25 cellular contexts compared by ENCODE assay signal in the genomic region with DNA sequence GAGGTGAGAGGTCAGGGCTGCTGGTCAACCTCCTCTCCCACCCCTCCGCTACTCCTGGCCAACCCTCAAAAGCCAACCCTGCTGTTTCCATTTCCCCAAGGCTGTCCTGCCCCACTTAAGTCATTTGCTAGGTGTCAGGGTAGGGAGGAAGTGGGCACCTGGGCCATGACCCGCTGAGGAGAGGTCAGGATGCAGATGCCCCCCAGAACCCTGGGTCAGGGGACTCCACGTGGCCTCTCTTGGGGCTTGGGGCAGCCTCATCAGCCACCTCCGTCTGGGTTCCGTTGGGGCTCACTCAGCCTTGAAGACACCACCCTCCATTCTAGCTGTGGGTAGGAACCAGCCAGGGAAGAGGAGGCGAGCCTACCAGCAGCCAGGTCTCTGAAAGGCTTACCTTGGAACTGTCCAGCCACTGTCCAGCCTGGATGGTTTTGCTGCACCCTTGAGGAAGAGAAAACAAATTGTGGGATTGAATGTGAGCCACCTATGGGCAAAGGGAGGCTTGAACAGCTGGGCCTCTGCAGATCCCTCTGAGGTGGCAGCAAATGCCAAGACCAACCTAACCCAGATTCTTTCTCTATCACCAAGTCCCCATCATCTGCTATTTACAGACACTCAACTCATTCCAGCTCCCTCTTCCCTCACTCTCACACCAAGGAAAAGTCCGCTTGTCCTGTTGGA. TPM values are rescaled to one million over a fixed set of nuclear protein-coding genes. Genes with fewer than 3 reads are reported as not detected.
DNase-seq lines count a peak whose midpoint lies in the region; ATAC-seq and TF ChIP-seq lines count a peak whose summit lies in the region.
"Had no signal": no experiment of that assay in that cellular context is flagged by ENCODE, and none has a peak within 500 bp of the region (broad histone marks: within the 10 kb centered on the region; RNA-seq: fewer than 3 reads in every experiment).

No MANE protein-coding gene starts in this region.

- no peak overlapping the region for H3K4me3 Mint-ChIP-seq in activated CD8-positive, alpha-beta memory T cell treated with anti-CD3 and anti-CD28 coated beads, Interleukin-2, amount 10 ng/mL, durations not matched to agents 7 days and 5 days
- H3K4me3 Mint-ChIP-seq in endothelial cell (ENCODE audit: unreplicated experiment) (no peak overlapping the region), type B pancreatic cell (no peak overlapping the region)
- no peak overlapping the region for H3K4me3 Mint-ChIP-seq in stimulated activated effector memory CD8-positive, alpha-beta T cell treated with anti-CD3 and anti-CD28 coated beads, Interleukin-12 subunit alpha, Interleukin-12 subunit beta, amount 100 ng/mL, for 72 hours
- H3K4me3 Mint-ChIP-seq: activated CD4-positive, alpha-beta T cell treated with anti-CD3 and anti-CD28 coated beads, Interleukin-2, amount 10 ng/mL, durations not matched to agents 7 days and 5 days; naive thymus-derived CD4-positive, alpha-beta T cell; T-helper 1 cell treated with Interleukin-12 subunit alpha and Interleukin-12 subunit beta and Interleukin-4 antibody, amounts not matched to agents 30 μg/mL and 1 μg/mL, for 36 hours had no signal

- peaks cover 77% of the 10 kb centered on the region for H3K4me1 Mint-ChIP-seq in activated CD8-positive, alpha-beta memory T cell treated with anti-CD3 and anti-CD28 coated beads, Interleukin-2, amount 10 ng/mL, durations not matched to agents 7 days and 5 days
- H3K4me1 Mint-ChIP-seq in endothelial cell (ENCODE audit: unreplicated experiment), result peaks cover 76% of the 10 kb centered on the region
- H3K4me1 Mint-ChIP-seq in stimulated activated effector memory CD8-positive, alpha-beta T cell treated with anti-CD3 and anti-CD28 coated beads, Interleukin-12 subunit alpha, Interleukin-12 subunit beta, amount 100 ng/mL, for 72 hours, result peaks cover 35% of the 10 kb centered on the region
- peaks cover 64% of the 10 kb centered on the region for H3K4me1 Mint-ChIP-seq in type B pancreatic cell (ENCODE audit: unreplicated experiment)

- in situ Hi-C loops in HAP-1 (cut with MboI; ENCODE audit: low sequenced_read_pairs), result no loop called here

- CTCF ChIA-PET in activated CD8-positive, alpha-beta memory T cell treated with anti-CD3 and anti-CD28 coated beads, Interleukin-2, amount 10 ng/mL, durations not matched to agents 7 days and 5 days (lab: Charles Lee), result interaction anchor here (1.3 to 3.7 kb wide), 2 partner anchors 40 to 87 kb away, joined by 3 to 16 read pairs; a partner anchor contains a TSS

- no peak overlapping the region for H3K4me3 ChIP-seq in HAP-1
- H3K4me3 ChIP-seq: colonic mucosa, ovary, PC-9, SJSA1 had no signal

- H3K36me3 ChIP-seq in HAP-1 (replicated peaks), result no peaks in the 10 kb centered on the region
- H3K36me3 ChIP-seq: brain microvascular endothelial cell, colonic mucosa, ovary, SJSA1 had no signal

- H3K9me3 ChIP-seq in HAP-1, result no peaks in the 10 kb centered on the region
- H3K9me3 ChIP-seq: colonic mucosa, ovary, SJSA1 had no signal

- H3K27me3 Mint-ChIP-seq in activated CD8-positive, alpha-beta memory T cell treated with anti-CD3 and anti-CD28 coated beads, Interleukin-2, amount 10 ng/mL, durations not matched to agents 7 days and 5 days, result no peaks in the 10 kb centered on the region
- peaks cover 6% of the 10 kb centered on the region for H3K27me3 Mint-ChIP-seq in endothelial cell (ENCODE audit: unreplicated experiment)
- H3K27me3 Mint-ChIP-seq in type B pancreatic cell, result no peaks in the 10 kb centered on the region
- H3K27me3 Mint-ChIP-seq: activated CD4-positive, alpha-beta T cell treated with anti-CD3 and anti-CD28 coated beads, Interleukin-2, amount 10 ng/mL, durations not matched to agents 7 days and 5 days had no signal

- peaks cover 10% of the 10 kb centered on the region for H3K36me3 Mint-ChIP-seq in activated CD8-positive, alpha-beta memory T cell treated with anti-CD3 and anti-CD28 coated beads, Interleukin-2, amount 10 ng/mL, durations not matched to agents 7 days and 5 days
- peaks cover 5% of the 10 kb centered on the region for H3K36me3 Mint-ChIP-seq in endothelial cell (ENCODE audit: low read depth, unreplicated experiment)
- peaks cover 6% of the 10 kb centered on the region for H3K36me3 Mint-ChIP-seq in stimulated activated effector memory CD8-positive, alpha-beta T cell treated with anti-CD3 and anti-CD28 coated beads, Interleukin-12 subunit alpha, Interleukin-12 subunit beta, amount 100 ng/mL, for 72 hours
- H3K36me3 Mint-ChIP-seq in type B pancreatic cell, result no peaks in the 10 kb centered on the region
- H3K36me3 Mint-ChIP-seq: naive thymus-derived CD4-positive, alpha-beta T cell had no signal

- TF ChIP-seq CTCF in endothelial cell (IDR thresholded peaks at IDR 0.05; ENCODE audit: unreplicated experiment) (no peak), type B pancreatic cell (conservative IDR thresholded peaks at IDR 0.05) (no peak)

- no peak for DNase-seq in activated CD8-positive, alpha-beta memory T cell treated with anti-CD3 and anti-CD28 coated beads, Interleukin-2, amount 10 ng/mL, durations not matched to agents 7 days and 5 days
- DNase-seq in activated CD8-positive, alpha-beta memory T cell treated with anti-CD3 and anti-CD28 coated beads, Interleukin-2, amount 50 U/mL, for 48 hours, result no peak
- DNase-seq in M059J (ENCODE audit: low read depth) (peak; percentile 28), endothelial cell (ENCODE audit: low spot score) (no peak), HAP-1 (ENCODE audit: low spot score in 2 of 2) (no peak), SIG-M5 (lab: John Stamatoyannopoulos, UW) (no peak), type B pancreatic cell (ENCODE audit: extremely low spot score, unreplicated experiment) (no peak)
- no peak for DNase-seq in stimulated activated effector memory CD8-positive, alpha-beta T cell treated with anti-CD3 and anti-CD28 coated beads, Interleukin-12 subunit alpha, Interleukin-12 subunit beta, amount 100 ng/mL, for 72 hours (ENCODE audit: low spot score in 2 of 2)
- DNase-seq: activated CD4-positive, alpha-beta T cell treated with anti-CD3 and anti-CD28 coated beads, Interleukin-2, amount 10 ng/mL, durations not matched to agents 7 days and 5 days; activated gamma-delta T cell; brain microvascular endothelial cell; colonic mucosa; Karpas-422; kidney glomerular epithelial cell; naive thymus-derived CD4-positive, alpha-beta T cell; NCI-H1092; NCI-H2029; NCI-H446; ovary; right cardiac atrium had no signal

- H3K4me1 ChIP-seq in HAP-1, result peaks cover 5% of the 10 kb centered on the region; the same call in 1 of the 2 replicates
- H3K4me1 ChIP-seq: colonic mucosa had no signal

- H3K9me3 Mint-ChIP-seq in activated CD8-positive, alpha-beta memory T cell treated with anti-CD3 and anti-CD28 coated beads, Interleukin-2, amount 10 ng/mL, durations not matched to agents 7 days and 5 days (ENCODE audit: low read depth), result no peaks in the 10 kb centered on the region
- H3K9me3 Mint-ChIP-seq in endothelial cell (ENCODE audit: unreplicated experiment), result no peaks in the 10 kb centered on the region
- H3K9me3 Mint-ChIP-seq in stimulated activated effector memory CD8-positive, alpha-beta T cell treated with anti-CD3 and anti-CD28 coated beads, Interleukin-12 subunit alpha, Interleukin-12 subunit beta, amount 100 ng/mL, for 72 hours, result no peaks in the 10 kb centered on the region
- H3K9me3 Mint-ChIP-seq in type B pancreatic cell, result no peaks in the 10 kb centered on the region
- H3K9me3 Mint-ChIP-seq: activated CD4-positive, alpha-beta T cell treated with anti-CD3 and anti-CD28 coated beads, Interleukin-2, amount 10 ng/mL, durations not matched to agents 7 days and 5 days; naive thymus-derived CD4-positive, alpha-beta T cell; T-helper 1 cell treated with Interleukin-12 subunit alpha and Interleukin-12 subunit beta and Interleukin-4 antibody, amounts not matched to agents 30 μg/mL and 1 μg/mL, for 36 hours had no signal

- no peak for ATAC-seq in activated CD8-positive, alpha-beta memory T cell treated with anti-CD3 and anti-CD28 coated beads, Interleukin-2, amount 10 ng/mL, durations not matched to agents 7 days and 5 days
- ATAC-seq in stimulated activated effector memory CD8-positive, alpha-beta T cell treated with anti-CD3 and anti-CD28 coated beads, Interleukin-12 subunit alpha, Interleukin-12 subunit beta, amount 100 ng/mL, for 72 hours, result no peak
- ATAC-seq: naive thymus-derived CD4-positive, alpha-beta T cell; right cardiac atrium had no signal

- H3K27me3 ChIP-seq in HAP-1 (ENCODE audit: low read depth), result no peaks in the 10 kb centered on the region; the same call in 1 of the 2 replicates
- H3K27me3 ChIP-seq: brain microvascular endothelial cell, colonic mucosa, ovary, SJSA1 had no signal

- H3K27ac Mint-ChIP-seq in activated CD8-positive, alpha-beta memory T cell treated with anti-CD3 and anti-CD28 coated beads, Interleukin-2, amount 10 ng/mL, durations not matched to agents 7 days and 5 days, result peak overlapping the region; percentile 11
- H3K27ac Mint-ChIP-seq in endothelial cell (ENCODE audit: unreplicated experiment) (peak overlapping the region; percentile 83), type B pancreatic cell (no peak overlapping the region)
- H3K27ac Mint-ChIP-seq in stimulated activated effector memory CD8-positive, alpha-beta T cell treated with anti-CD3 and anti-CD28 coated beads, Interleukin-12 subunit alpha, Interleukin-12 subunit beta, amount 100 ng/mL, for 72 hours, result peak overlapping the region; percentile 65
- H3K27ac Mint-ChIP-seq: T-helper 1 cell treated with Interleukin-12 subunit alpha and Interleukin-12 subunit beta and Interleukin-4 antibody, amounts not matched to agents 30 μg/mL and 1 μg/mL, for 36 hours had no signal

RNA-seq across cellular contexts. Expression of a gene that starts 2.5 kb away (rescaled TPM):
- total RNA-seq in activated CD8-positive, alpha-beta memory T cell treated with anti-CD3 and anti-CD28 coated beads, Interleukin-2, amount 10 ng/mL, durations not matched to agents 7 days and 5 days, result 10 to 100 TPM; 17.0 to 22.6 TPM
- total RNA-seq in M059J (2014; rRNA removed; shearing (Covaris generic)), result 0.10 TPM in 1 of 2 replicates, not detected in the other
- 4.4 TPM for total RNA-seq in endothelial cell (ENCODE audit: unreplicated experiment)
- total RNA-seq in type B pancreatic cell (ENCODE audit: low replicate concordance), result 0.67 and 1.4 TPM in 2 replicates
- total RNA-seq: HT-29, PC-9 had no signal

RNA-seq across cellular contexts. Expression of a gene that starts 38.5 kb away (rescaled TPM):
- total RNA-seq in activated CD8-positive, alpha-beta memory T cell treated with anti-CD3 and anti-CD28 coated beads, Interleukin-2, amount 10 ng/mL, durations not matched to agents 7 days and 5 days, result 100 to 1,000 TPM; 134 to 160 TPM
- total RNA-seq in M059J (2014; rRNA removed; shearing (Covaris generic)), result 11.7 and 12.4 TPM in 2 replicates
- total RNA-seq in endothelial cell (ENCODE audit: unreplicated experiment) (1.2 TPM), type B pancreatic cell (ENCODE audit: low replicate concordance) (2.0 and 2.3 TPM in 2 replicates)
- total RNA-seq: A673 had no signal

RNA-seq across cellular contexts. Expression of a gene that starts 40.3 kb away (rescaled TPM):
- total RNA-seq in activated CD8-positive, alpha-beta memory T cell treated with anti-CD3 and anti-CD28 coated beads, Interleukin-2, amount 10 ng/mL, durations not matched to agents 7 days and 5 days, result 10 to 100 TPM; 82.6 to 86.4 TPM
- 45.6 and 64.3 TPM in 2 replicates for total RNA-seq in M059J (2014; rRNA removed; shearing (Covaris generic))
- total RNA-seq in endothelial cell (ENCODE audit: unreplicated experiment), result 55.3 TPM
- total RNA-seq in type B pancreatic cell (ENCODE audit: low replicate concordance), result 23.7 and 30.4 TPM in 2 replicates

RNA-seq across cellular contexts. Expression of a gene that starts 53.9 kb away (rescaled TPM):
- total RNA-seq in activated CD8-positive, alpha-beta memory T cell treated with anti-CD3 and anti-CD28 coated beads, Interleukin-2, amount 10 ng/mL, durations not matched to agents 7 days and 5 days, result 10 to 100 TPM; 55.6 to 61.6 TPM
- total RNA-seq in M059J (2014; rRNA removed; shearing (Covaris generic)), result 24.0 and 31.5 TPM in 2 replicates
- total RNA-seq in endothelial cell (ENCODE audit: unreplicated experiment), result 2.5 TPM
- total RNA-seq in type B pancreatic cell (ENCODE audit: low replicate concordance), result 5.4 and 6.8 TPM in 2 replicates

Comparison
In these comparisons a context has a peak if more than half of its experiments do, and no peak if none do; other contexts are left out.
1. RNA of a gene that starts 38.5 kb away (total RNA-seq): 134 to 160 TPM in activated CD8-positive, alpha-beta memory T cell treated with anti-CD3 and anti-CD28 coated beads, Interleukin-2, amount 10 ng/mL, durations not matched to agents 7 days and 5 days; 11.7 to 12.4 TPM in M059J, 2.0 to 2.3 TPM in type B pancreatic cell and 1.2 TPM in endothelial cell (single experiment); every median in the first group is over 10 times any median in the second.